8 cellular contexts compared by ENCODE assay signal in genomic region chr1:97820470-97821188, GRCh38.
DNase-seq lines count a peak whose midpoint lies in the region; ATAC-seq, FAIRE-seq and TF ChIP-seq lines count a peak whose summit lies in the region.

No MANE protein-coding gene starts in this region.

- no peak overlapping the region for H3K27ac ChIP-seq in gastroesophageal sphincter
- no peak overlapping the region for H3K27ac ChIP-seq in transverse colon

- DNase-seq in stimulated activated naive CD8-positive, alpha-beta T cell treated with anti-CD3 and anti-CD28 coated beads, Interleukin-15, amount 100 ng/mL, for 72 hours, result no peak
- DNase-seq in stimulated activated naive CD8-positive, alpha-beta T cell treated with anti-CD3 and anti-CD28 coated beads, Interleukin-15, Interleukin-2, amounts not matched to agents 100 U/mL and 50 U/mL, for 24 hours, result no peak
- DNase-seq in RCC 7860 (ENCODE audit: low spot score) (peak; percentile 25), transverse colon (no peak)
- DNase-seq in activated CD4-positive, alpha-beta T cell treated with anti-CD3 and anti-CD28 coated beads for 48 hours, result no peak
- no peak for DNase-seq in activated CD4-positive, alpha-beta T cell treated with anti-CD3 and anti-CD28 coated beads, Interleukin-2, amount 50 U/mL, for 4 hours

- WGBS in gastroesophageal sphincter (ENCODE audit: low coverage in 1 of 2), 2 donors, result 46 to 64% methylated on average over 4 to 6 of the region's 6 CpGs
- 43 to 47% methylated on average over 4 to 6 of the region's 6 CpGs for WGBS in transverse colon (ENCODE audit: low coverage in 1 of 2), 2 donors

- no peak overlapping the region for H3K4me3 Mint-ChIP-seq in stimulated activated naive CD8-positive, alpha-beta T cell treated with anti-CD3 and anti-CD28 coated beads, Interleukin-15, amount 100 ng/mL, for 72 hours

- no peak overlapping the region for H3K4me3 ChIP-seq in gastroesophageal sphincter
- no peak overlapping the region for H3K4me3 ChIP-seq in transverse colon

- FAIRE-seq in RCC 7860 (lab: Jason Lieb, UNC), result peak; percentile 74

- H3K4me1 ChIP-seq in gastroesophageal sphincter (no peaks in the 10 kb centered on the region), transverse colon (no peaks in the 10 kb centered on the region)

- intact Hi-C loops in transverse colon (cut with DNase I; ENCODE audit: low total_unique reads), result no loop called here

- H3K27me3 ChIP-seq in gastroesophageal sphincter (no peaks in the 10 kb centered on the region), transverse colon (no peaks in the 10 kb centered on the region)

- peak; percentile 49 for ATAC-seq in stimulated activated naive CD8-positive, alpha-beta T cell treated with anti-CD3 and anti-CD28 coated beads, Interleukin-15, amount 100 ng/mL, for 72 hours
- no peak for ATAC-seq in stimulated activated naive CD8-positive, alpha-beta T cell treated with anti-CD3 and anti-CD28 coated beads, Interleukin-15, Interleukin-2, amounts not matched to agents 100 U/mL and 50 U/mL, for 24 hours
- ATAC-seq in HG03175 (IDR thresholded peaks at IDR 0.05; ENCODE audit: unreplicated experiment), result peak; percentile 82
- no peak for ATAC-seq in gastroesophageal sphincter

- no peaks in the 10 kb centered on the region for H3K4me1 Mint-ChIP-seq in stimulated activated naive CD8-positive, alpha-beta T cell treated with anti-CD3 and anti-CD28 coated beads, Interleukin-15, amount 100 ng/mL, for 72 hours

- no peak for TF ChIP-seq POLR2A in gastroesophageal sphincter (IDR thresholded peaks at IDR 0.05)
- TF ChIP-seq POLR2A in transverse colon (IDR thresholded peaks at IDR 0.05), result no peak

- H3K27ac Mint-ChIP-seq in stimulated activated naive CD8-positive, alpha-beta T cell treated with anti-CD3 and anti-CD28 coated beads, Interleukin-15, amount 100 ng/mL, for 72 hours, result no peak overlapping the region

- no peak for TF ChIP-seq EP300 in gastroesophageal sphincter (IDR thresholded peaks at IDR 0.05)
- TF ChIP-seq EP300 in transverse colon (IDR thresholded peaks at IDR 0.05; ENCODE audit: low read depth), result no peak

- H3K9me3 ChIP-seq in gastroesophageal sphincter (no peaks in the 10 kb centered on the region), transverse colon (no peaks in the 10 kb centered on the region)

- in situ Hi-C loops in transverse colon (cut with MboI; ENCODE audit: low pct_ligation_motif_present in 1 of 4, low pct_unique_long_range_greater_than_20kb in 1 of 4, low sequenced_read_pairs in 3 of 4), result no loop called here

- H3K36me3 ChIP-seq in gastroesophageal sphincter (no peaks in the 10 kb centered on the region), transverse colon (no peaks in the 10 kb centered on the region)

- no peaks in the 10 kb centered on the region for H3K9me3 Mint-ChIP-seq in stimulated activated naive CD8-positive, alpha-beta T cell treated with anti-CD3 and anti-CD28 coated beads, Interleukin-15, amount 100 ng/mL, for 72 hours

- no peaks in the 10 kb centered on the region for H3K27me3 Mint-ChIP-seq in stimulated activated naive CD8-positive, alpha-beta T cell treated with anti-CD3 and anti-CD28 coated beads, Interleukin-15, amount 100 ng/mL, for 72 hours

- TF ChIP-seq CTCF in gastroesophageal sphincter (IDR thresholded peaks at IDR 0.05) (peak in 3 of 4 experiments; percentile 11 to 47 (median 23)), transverse colon (IDR thresholded peaks at IDR 0.05) (peak; percentile 30 to 46 (median 34))

Comparison
In these comparisons a context has a peak if more than half of its experiments do, and no peak if none do; other contexts are left out.
1. ATAC-seq: peak in stimulated activated naive CD8-positive, alpha-beta T cell treated with anti-CD3 and anti-CD28 coated beads, Interleukin-15, amount 100 ng/mL, for 72 hours (single experiment) and HG03175 (single experiment); none in stimulated activated naive CD8-positive, alpha-beta T cell treated with anti-CD3 and anti-CD28 coated beads, Interleukin-15, Interleukin-2, amounts not matched to agents 100 U/mL and 50 U/mL, for 24 hours (single experiment) and gastroesophageal sphincter (single experiment).